In the genomic region with DNA sequence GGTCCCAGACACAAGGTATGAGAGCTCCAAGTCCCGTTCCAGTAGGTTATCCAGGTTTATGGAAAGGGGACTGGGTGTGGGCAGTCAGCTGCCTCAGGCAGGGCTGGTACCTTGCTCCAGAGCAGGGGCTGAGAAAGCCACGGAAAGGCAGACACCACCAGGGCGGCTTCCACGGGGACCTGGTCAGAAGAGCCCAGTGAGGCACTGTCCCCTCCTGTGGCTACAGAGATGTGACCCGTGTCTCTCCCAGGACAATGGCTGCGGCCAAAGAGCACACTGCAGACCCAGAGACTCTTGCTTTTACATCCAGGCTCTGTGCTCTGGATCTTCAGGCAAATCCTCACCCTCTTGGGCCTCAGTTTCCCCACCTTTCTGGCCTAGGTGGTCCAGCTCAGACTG, we compare ENCODE assay signal across 2 cellular contexts.
A peak's percentile ranks its signal among the peaks of the same experiment; 100 is the strongest.
TF ChIP-seq lines count a peak whose summit lies in the region.

No MANE protein-coding gene starts in this region.

TF ChIP-seq in H1, 55 proteins besides CTCF, POLR2A, EP300 and RAD21:
- TF ChIP-seq TBP (IDR thresholded peaks at IDR 0.05; ENCODE audit: low read depth, low read length) = no peak
- TF ChIP-seq GABPA (IDR thresholded peaks at IDR 0.05; ENCODE audit: borderline replicate concordance, insufficient read depth, low read length) = no peak
- TF ChIP-seq BACH1 (IDR thresholded peaks at IDR 0.05; ENCODE audit: low read length) = no peak
- TF ChIP-seq SRF (IDR thresholded peaks at IDR 0.05; ENCODE audit: low read depth, low read length) = no peak
- TF ChIP-seq KDM1A (IDR thresholded peaks at IDR 0.05; ENCODE audit: borderline replicate concordance, low read length) = no peak
- no peak for TF ChIP-seq SUZ12 (IDR thresholded peaks at IDR 0.05; ENCODE audit: low read length)
- no peak for TF ChIP-seq CEBPB (IDR thresholded peaks at IDR 0.05; ENCODE audit: low read depth, low read length)
- no peak for TF ChIP-seq MAFK (IDR thresholded peaks at IDR 0.05; ENCODE audit: low read depth, low read length)
- no peak for TF ChIP-seq TCF12 (IDR thresholded peaks at IDR 0.05; ENCODE audit: low read depth, low read length)
- no peak for TF ChIP-seq RFX5 (IDR thresholded peaks at IDR 0.05; ENCODE audit: borderline replicate concordance, low read depth, low read length)
- TF ChIP-seq CBX5 (IDR thresholded peaks at IDR 0.05; ENCODE audit: low read depth, low read length) = no peak
- no peak for TF ChIP-seq CBX8 (IDR thresholded peaks at IDR 0.05; ENCODE audit: borderline replicate concordance, low read depth, low read length)
- no peak for TF ChIP-seq CREB1 (IDR thresholded peaks at IDR 0.05)
- no peak for TF ChIP-seq ATF3 (IDR thresholded peaks at IDR 0.05; ENCODE audit: insufficient read depth, low read depth, low read length)
- TF ChIP-seq ZNF274 (IDR thresholded peaks at IDR 0.05; ENCODE audit: borderline replicate concordance, extremely low read depth, low read length) = no peak
- no peak for TF ChIP-seq TAF7 (optimal IDR thresholded peaks at IDR 0.05; ENCODE audit: borderline replicate concordance, low read depth, low read length)
- TF ChIP-seq RXRA (IDR thresholded peaks at IDR 0.05; ENCODE audit: insufficient read depth, low read depth, low read length) = no peak
- TF ChIP-seq SP2 (IDR thresholded peaks at IDR 0.05; ENCODE audit: low read length) = no peak
TF ChIP-seq in H1: peak in this region for 0.

TF ChIP-seq in HepG2, 621 proteins besides CTCF, POLR2A, EP300 and RAD21:
- peak; percentile 60; the same call in 1 of the 2 replicates for TF ChIP-seq ZNF598 (CRISPR knock-in tag; IDR thresholded peaks at IDR 0.05; ENCODE audit: borderline replicate concordance)
- 0 out of 2 replicates have a peak, but pooled peaks have one; percentile 67 for TF ChIP-seq ZNF274 (CRISPR knock-in tag; IDR thresholded peaks at IDR 0.05)
- no peak for TF ChIP-seq KLF15 (CRISPR knock-in tag; IDR thresholded peaks at IDR 0.05; ENCODE audit: borderline replicate concordance)
- TF ChIP-seq SP1 (IDR thresholded peaks at IDR 0.05) = no peak
- no peak for TF ChIP-seq SP1 (CRISPR knock-in tag; IDR thresholded peaks at IDR 0.05)
- no peak for TF ChIP-seq ARNTL (CRISPR knock-in tag; IDR thresholded peaks at IDR 0.05)
- TF ChIP-seq, protein P1, sequence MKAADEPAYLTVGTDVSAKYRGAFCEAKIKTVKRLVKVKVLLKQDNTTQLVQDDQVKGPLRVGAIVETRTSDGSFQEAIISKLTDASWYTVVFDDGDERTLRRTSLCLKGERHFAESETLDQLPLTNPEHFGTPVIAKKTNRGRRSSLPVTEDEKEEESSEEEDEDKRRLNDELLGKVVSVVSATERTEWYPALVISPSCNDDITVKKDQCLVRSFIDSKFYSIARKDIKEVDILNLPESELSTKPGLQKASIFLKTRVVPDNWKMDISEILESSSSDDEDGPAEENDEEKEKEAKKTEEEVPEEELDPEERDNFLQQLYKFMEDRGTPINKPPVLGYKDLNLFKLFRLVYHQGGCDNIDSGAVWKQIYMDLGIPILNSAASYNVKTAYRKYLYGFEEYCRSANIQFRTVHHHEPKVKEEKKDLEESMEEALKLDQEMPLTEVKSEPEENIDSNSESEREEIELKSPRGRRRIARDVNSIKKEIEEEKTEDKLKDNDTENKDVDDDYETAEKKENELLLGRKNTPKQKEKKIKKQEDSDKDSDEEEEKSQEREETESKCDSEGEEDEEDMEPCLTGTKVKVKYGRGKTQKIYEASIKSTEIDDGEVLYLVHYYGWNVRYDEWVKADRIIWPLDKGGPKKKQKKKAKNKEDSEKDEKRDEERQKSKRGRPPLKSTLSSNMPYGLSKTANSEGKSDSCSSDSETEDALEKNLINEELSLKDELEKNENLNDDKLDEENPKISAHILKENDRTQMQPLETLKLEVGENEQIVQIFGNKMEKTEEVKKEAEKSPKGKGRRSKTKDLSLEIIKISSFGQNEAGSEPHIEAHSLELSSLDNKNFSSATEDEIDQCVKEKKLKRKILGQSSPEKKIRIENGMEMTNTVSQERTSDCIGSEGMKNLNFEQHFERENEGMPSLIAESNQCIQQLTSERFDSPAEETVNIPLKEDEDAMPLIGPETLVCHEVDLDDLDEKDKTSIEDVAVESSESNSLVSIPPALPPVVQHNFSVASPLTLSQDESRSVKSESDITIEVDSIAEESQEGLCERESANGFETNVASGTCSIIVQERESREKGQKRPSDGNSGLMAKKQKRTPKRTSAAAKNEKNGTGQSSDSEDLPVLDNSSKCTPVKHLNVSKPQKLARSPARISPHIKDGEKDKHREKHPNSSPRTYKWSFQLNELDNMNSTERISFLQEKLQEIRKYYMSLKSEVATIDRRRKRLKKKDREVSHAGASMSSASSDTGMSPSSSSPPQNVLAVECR (CRISPR knock-in tag; IDR thresholded peaks at IDR 0.05; ENCODE audit: borderline replicate concordance) = 0 out of 2 replicates have a peak, but pooled peaks have one; percentile 3
- TF ChIP-seq ZNF33B (CRISPR knock-in tag; IDR thresholded peaks at IDR 0.05) = no peak; the same call in 1 of the 2 replicates
- TF ChIP-seq MTF2 (CRISPR knock-in tag; IDR thresholded peaks at IDR 0.05; ENCODE audit: borderline replicate concordance) = no peak
- TF ChIP-seq ZNF687 (CRISPR knock-in tag; IDR thresholded peaks at IDR 0.05) = peak; percentile 47; the same call in 1 of the 2 replicates
- TF ChIP-seq ZSCAN25 (CRISPR knock-in tag; IDR thresholded peaks at IDR 0.05) = no peak
- no peak for TF ChIP-seq KAT8 (CRISPR knock-in tag; IDR thresholded peaks at IDR 0.05)
- TF ChIP-seq, protein P2, sequence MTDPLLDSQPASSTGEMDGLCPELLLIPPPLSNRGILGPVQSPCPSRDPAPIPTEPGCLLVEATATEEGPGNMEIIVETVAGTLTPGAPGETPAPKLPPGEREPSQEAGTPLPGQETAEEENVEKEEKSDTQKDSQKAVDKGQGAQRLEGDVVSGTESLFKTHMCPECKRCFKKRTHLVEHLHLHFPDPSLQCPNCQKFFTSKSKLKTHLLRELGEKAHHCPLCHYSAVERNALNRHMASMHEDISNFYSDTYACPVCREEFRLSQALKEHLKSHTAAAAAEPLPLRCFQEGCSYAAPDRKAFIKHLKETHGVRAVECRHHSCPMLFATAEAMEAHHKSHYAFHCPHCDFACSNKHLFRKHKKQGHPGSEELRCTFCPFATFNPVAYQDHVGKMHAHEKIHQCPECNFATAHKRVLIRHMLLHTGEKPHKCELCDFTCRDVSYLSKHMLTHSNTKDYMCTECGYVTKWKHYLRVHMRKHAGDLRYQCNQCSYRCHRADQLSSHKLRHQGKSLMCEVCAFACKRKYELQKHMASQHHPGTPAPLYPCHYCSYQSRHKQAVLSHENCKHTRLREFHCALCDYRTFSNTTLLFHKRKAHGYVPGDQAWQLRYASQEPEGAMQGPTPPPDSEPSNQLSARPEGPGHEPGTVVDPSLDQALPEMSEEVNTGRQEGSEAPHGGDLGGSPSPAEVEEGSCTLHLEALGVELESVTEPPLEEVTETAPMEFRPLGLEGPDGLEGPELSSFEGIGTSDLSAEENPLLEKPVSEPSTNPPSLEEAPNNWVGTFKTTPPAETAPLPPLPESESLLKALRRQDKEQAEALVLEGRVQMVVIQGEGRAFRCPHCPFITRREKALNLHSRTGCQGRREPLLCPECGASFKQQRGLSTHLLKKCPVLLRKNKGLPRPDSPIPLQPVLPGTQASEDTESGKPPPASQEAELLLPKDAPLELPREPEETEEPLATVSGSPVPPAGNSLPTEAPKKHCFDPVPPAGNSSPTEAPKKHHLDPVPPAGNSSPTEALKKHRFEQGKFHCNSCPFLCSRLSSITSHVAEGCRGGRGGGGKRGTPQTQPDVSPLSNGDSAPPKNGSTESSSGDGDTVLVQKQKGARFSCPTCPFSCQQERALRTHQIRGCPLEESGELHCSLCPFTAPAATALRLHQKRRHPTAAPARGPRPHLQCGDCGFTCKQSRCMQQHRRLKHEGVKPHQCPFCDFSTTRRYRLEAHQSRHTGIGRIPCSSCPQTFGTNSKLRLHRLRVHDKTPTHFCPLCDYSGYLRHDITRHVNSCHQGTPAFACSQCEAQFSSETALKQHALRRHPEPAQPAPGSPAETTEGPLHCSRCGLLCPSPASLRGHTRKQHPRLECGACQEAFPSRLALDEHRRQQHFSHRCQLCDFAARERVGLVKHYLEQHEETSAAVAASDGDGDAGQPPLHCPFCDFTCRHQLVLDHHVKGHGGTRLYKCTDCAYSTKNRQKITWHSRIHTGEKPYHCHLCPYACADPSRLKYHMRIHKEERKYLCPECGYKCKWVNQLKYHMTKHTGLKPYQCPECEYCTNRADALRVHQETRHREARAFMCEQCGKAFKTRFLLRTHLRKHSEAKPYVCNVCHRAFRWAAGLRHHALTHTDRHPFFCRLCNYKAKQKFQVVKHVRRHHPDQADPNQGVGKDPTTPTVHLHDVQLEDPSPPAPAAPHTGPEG (CRISPR knock-in tag; IDR thresholded peaks at IDR 0.05) = no peak
- no peak for TF ChIP-seq KDM4B (CRISPR knock-in tag; IDR thresholded peaks at IDR 0.05)
- no peak for TF ChIP-seq ZNF562 (CRISPR knock-in tag; IDR thresholded peaks at IDR 0.05; ENCODE audit: borderline replicate concordance)
- TF ChIP-seq ZNF772 (CRISPR knock-in tag; IDR thresholded peaks at IDR 0.05) = peak; percentile 6; the same call in 1 of the 2 replicates
- no peak for TF ChIP-seq SMAD3 (CRISPR knock-in tag; IDR thresholded peaks at IDR 0.05)
- no peak for TF ChIP-seq GATAD1 (CRISPR knock-in tag; IDR thresholded peaks at IDR 0.05)
